9 cellular contexts compared by ENCODE assay signal in the genomic region with DNA sequence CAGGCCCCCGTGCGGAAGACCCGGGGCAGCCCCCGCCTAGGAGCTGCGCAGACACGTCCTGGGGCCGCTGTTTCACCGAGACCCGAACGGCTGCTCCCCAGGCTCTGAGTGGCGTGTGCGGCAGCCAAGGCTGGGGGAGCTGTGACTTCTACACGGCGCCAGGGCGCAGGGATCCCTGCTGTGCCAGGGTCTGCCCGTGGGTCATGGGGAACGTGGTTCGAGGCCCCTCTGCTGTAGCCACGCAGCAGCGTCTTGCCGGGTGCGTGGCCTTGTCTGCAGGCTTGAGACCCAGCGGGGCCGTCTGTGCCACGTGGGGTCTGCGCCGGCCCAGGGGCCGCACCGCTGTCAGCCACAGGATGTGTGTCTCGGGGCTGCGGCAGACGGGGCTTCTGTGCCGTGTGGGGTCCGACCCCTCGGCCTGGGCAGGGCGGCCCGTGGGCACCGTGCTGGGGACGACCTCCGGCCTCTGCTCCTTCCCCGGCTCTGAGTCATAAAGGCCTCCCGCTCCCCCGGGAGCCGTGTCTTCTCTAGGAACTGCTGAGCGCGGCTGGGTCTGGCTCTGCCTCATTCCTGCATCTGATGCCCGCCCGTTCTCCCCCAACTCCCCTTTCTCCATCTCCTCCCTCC. TPM values are rescaled to one million over a fixed set of nuclear protein-coding genes. Genes with fewer than 3 reads are reported as not detected.
DNase-seq lines count a peak whose midpoint lies in the region; ATAC-seq and TF ChIP-seq lines count a peak whose summit lies in the region.
"Had no signal": no experiment of that assay in that cellular context is flagged by ENCODE, and none has a peak within 500 bp of the region (broad histone marks: within the 10 kb centered on the region; RNA-seq: fewer than 3 reads in every experiment).

No MANE protein-coding gene starts in this region.

- H3K9me3 Mint-ChIP-seq in CD8-positive, alpha-beta T cell = no peaks in the 10 kb centered on the region
- H3K9me3 Mint-ChIP-seq in CD4-positive, alpha-beta memory T cell = no peaks in the 10 kb centered on the region

- CTCF ChIA-PET in CD8-positive, alpha-beta T cell (lab: Charles Lee) = no interaction called here
- CTCF ChIA-PET in CD4-positive, alpha-beta memory T cell (lab: Charles Lee; ENCODE audit: partially characterized antibody) = no interaction called here

- H3K4me3 ChIP-seq in CD8-positive, alpha-beta T cell (ENCODE audit: low read depth, low read length) = peak overlapping the region; percentile 40
- H3K4me3 ChIP-seq in esophagus muscularis mucosa (peak overlapping the region; percentile 10 to 35 (median 24)), neuronal stem cell (ENCODE audit: low read length in 2 of 2) (peak overlapping the region in 1 of 2 donors; percentile 10)
- no peak overlapping the region for H3K4me3 ChIP-seq in CD4-positive, alpha-beta memory T cell (ENCODE audit: low read length in 2 of 2)

- no peak overlapping the region for H2BK120ac ChIP-seq in neuronal stem cell (ENCODE audit: low read depth, low read length)

- H3K79me1 ChIP-seq in neuronal stem cell (ENCODE audit: low read depth, low read length) = peaks cover 9% of the 10 kb centered on the region

- no peaks in the 10 kb centered on the region for H3K36me3 ChIP-seq in CD8-positive, alpha-beta T cell (ENCODE audit: insufficient read depth, low read length)
- H3K36me3 ChIP-seq in esophagus muscularis mucosa (peaks cover 0 to 30% (median 15%) of the 10 kb centered on the region in 4 donors), neuronal stem cell (replicated peaks in 1 of 2; ENCODE audit: control insufficient read depth in 2 of 2, insufficient read depth in 2 of 2, low read length in 2 of 2) (peaks cover 13 to 34% of the 10 kb centered on the region in 2 donors)
- no peaks in the 10 kb centered on the region for H3K36me3 ChIP-seq in CD4-positive, alpha-beta memory T cell (ENCODE audit: insufficient read depth, low read length)
- H3K36me3 ChIP-seq: uterus had no signal

- peak overlapping the region; percentile 11 for H3K4me2 ChIP-seq in neuronal stem cell (ENCODE audit: insufficient read depth, low read length, poor library complexity, severe bottlenecking)

- H3K9ac ChIP-seq in neuronal stem cell (ENCODE audit: low read depth, low read length, poor library complexity) = peak overlapping the region; percentile 77

- no peak overlapping the region for H3K27ac Mint-ChIP-seq in CD8-positive, alpha-beta T cell
- H3K27ac Mint-ChIP-seq in CD4-positive, alpha-beta memory T cell = no peak overlapping the region

- peak overlapping the region; percentile 94 for H3K18ac ChIP-seq in neuronal stem cell (ENCODE audit: low read length)

- no peak overlapping the region for H4K91ac ChIP-seq in neuronal stem cell (ENCODE audit: low read depth, low read length, poor library complexity)

- no peaks in the 10 kb centered on the region for H3K27me3 Mint-ChIP-seq in CD8-positive, alpha-beta T cell (ENCODE audit: low read depth)
- H3K27me3 Mint-ChIP-seq in CD4-positive, alpha-beta memory T cell = no peaks in the 10 kb centered on the region

- no peak overlapping the region for H2AFZ ChIP-seq in neuronal stem cell (ENCODE audit: low read length)

- no peak for TF ChIP-seq EP300 in esophagus muscularis mucosa (IDR thresholded peaks at IDR 0.05)

- H2BK5ac ChIP-seq in neuronal stem cell (ENCODE audit: low read length) = peak overlapping the region; percentile 66

- peak overlapping the region; percentile 88 for H2AK5ac ChIP-seq in neuronal stem cell (ENCODE audit: low read depth, low read length)

- intact Hi-C loops in CD8-positive, alpha-beta T cell (cut with DNase I, micrococcal nuclease) = no loop called here
- intact Hi-C loops in esophagus muscularis mucosa (cut with DNase I) = no loop called here
- intact Hi-C loops in CD4-positive, alpha-beta memory T cell (cut with micrococcal nuclease) = no loop called here

- no peaks in the 10 kb centered on the region for H3K4me1 Mint-ChIP-seq in CD8-positive, alpha-beta T cell (ENCODE audit: low read depth)
- H3K4me1 Mint-ChIP-seq in CD4-positive, alpha-beta memory T cell = no peaks in the 10 kb centered on the region

- no peaks in the 10 kb centered on the region for H3K27me3 ChIP-seq in CD8-positive, alpha-beta T cell (ENCODE audit: insufficient read depth, low read length)
- H3K27me3 ChIP-seq in esophagus muscularis mucosa (peaks cover 0 to 46% (median 9%) of the 10 kb centered on the region in 4 donors), neuronal stem cell (ENCODE audit: control insufficient read depth in 3 of 3, insufficient read depth in 3 of 3, low read depth in 1 of 3, low read length in 3 of 3) (no peaks in the 10 kb centered on the region)
- no peaks in the 10 kb centered on the region for H3K27me3 ChIP-seq in CD4-positive, alpha-beta memory T cell (ENCODE audit: insufficient read depth, low read length)
- H3K27me3 ChIP-seq: uterus had no signal

- no peak for TF ChIP-seq POLR2A in esophagus muscularis mucosa (IDR thresholded peaks at IDR 0.05; ENCODE audit: low read depth)

- WGBS in esophagus muscularis mucosa = 42% methylated on average over 14 of the region's 48 CpGs
- no CpG with 5 or more reads among the region's 48 CpGs for WGBS in neuronal stem cell (ENCODE audit: extremely low coverage in 2 of 2, insufficient read length in 2 of 2, insufficient replicate concordance in 1 of 2), 2 donors

- peak overlapping the region; percentile 58 for H3K4me3 Mint-ChIP-seq in CD8-positive, alpha-beta T cell
- peak overlapping the region in 3 of 8 donors; percentile 8 to 57 (median 41) for H3K4me3 Mint-ChIP-seq in CD4-positive, alpha-beta memory T cell

- H3K23ac ChIP-seq in neuronal stem cell (ENCODE audit: low read depth, low read length, poor library complexity) = peak overlapping the region; percentile 95

- H2BK15ac ChIP-seq in neuronal stem cell (ENCODE audit: low read length) = peak overlapping the region; percentile 75

- no peak for TF ChIP-seq CTCF in CD8-positive, alpha-beta T cell (IDR thresholded peaks at IDR 0.05)
- no peak for TF ChIP-seq CTCF in esophagus muscularis mucosa (IDR thresholded peaks at IDR 0.05)

- H4K8ac ChIP-seq in neuronal stem cell (ENCODE audit: low read depth, low read length) = peak overlapping the region; percentile 96

- POLR2A ChIA-PET in CD8-positive, alpha-beta T cell (lab: Charles Lee) = no interaction called here
- POLR2A ChIA-PET in CD4-positive, alpha-beta memory T cell (lab: Charles Lee; ENCODE audit: partially characterized antibody) = no interaction called here

- no peak overlapping the region for H3K27ac ChIP-seq in CD8-positive, alpha-beta T cell (ENCODE audit: low read depth, low read length)
- no peak overlapping the region for H3K27ac ChIP-seq in esophagus muscularis mucosa (replicated peaks in 1 of 4)
- no peak overlapping the region for H3K27ac ChIP-seq in neuronal stem cell (replicated peaks; ENCODE audit: low read length)
- H3K27ac ChIP-seq in CD4-positive, alpha-beta memory T cell (ENCODE audit: low read depth, low read length) = no peak overlapping the region
- H3K27ac ChIP-seq: uterus had no signal

- no peaks in the 10 kb centered on the region for H3K9me3 ChIP-seq in CD8-positive, alpha-beta T cell (ENCODE audit: low read length)
- H3K9me3 ChIP-seq in esophagus muscularis mucosa (no peaks in the 10 kb centered on the region), neuronal stem cell (replicated peaks in 1 of 2; ENCODE audit: control insufficient read depth in 2 of 2, insufficient read depth in 1 of 2, low read depth in 1 of 2, low read length in 2 of 2) (peaks cover 0 to 3% of the 10 kb centered on the region in 2 donors)
- no peaks in the 10 kb centered on the region for H3K9me3 ChIP-seq in CD4-positive, alpha-beta memory T cell (ENCODE audit: control insufficient read depth in 1 of 2, low read length in 2 of 2)
- H3K9me3 ChIP-seq: uterus had no signal

- peaks cover 9% of the 10 kb centered on the region for H3K36me3 Mint-ChIP-seq in CD8-positive, alpha-beta T cell
- H3K36me3 Mint-ChIP-seq in CD4-positive, alpha-beta memory T cell = peaks cover 2 to 6% of the 10 kb centered on the region in 2 donors

- peak; percentile 81 for ATAC-seq in CD8-positive, alpha-beta T cell
- ATAC-seq in HG03025 (IDR thresholded peaks at IDR 0.05; ENCODE audit: low FRiP score, unreplicated experiment) = no peak

- peak overlapping the region; percentile 76 for H3K4ac ChIP-seq in neuronal stem cell (ENCODE audit: low read length)

- H3K4me1 ChIP-seq in CD8-positive, alpha-beta T cell (ENCODE audit: insufficient read depth, low read length) = peaks cover 12% of the 10 kb centered on the region
- H3K4me1 ChIP-seq in esophagus muscularis mucosa (peaks cover 8 to 16% (median 14%) of the 10 kb centered on the region in 4 donors), neuronal stem cell (ENCODE audit: control insufficient read depth in 2 of 2, insufficient read depth in 1 of 2, low read depth in 1 of 2, low read length in 2 of 2) (peaks cover 3 to 6% of the 10 kb centered on the region in 2 donors)
- peaks cover 12% of the 10 kb centered on the region for H3K4me1 ChIP-seq in CD4-positive, alpha-beta memory T cell (ENCODE audit: insufficient read depth, low read length)

- no peak overlapping the region for H2BK12ac ChIP-seq in neuronal stem cell (ENCODE audit: low read length)

- peak overlapping the region; percentile 89 for H3K14ac ChIP-seq in neuronal stem cell (ENCODE audit: low read length)

- peak in 1 of 7 experiments; percentile 37 for DNase-seq in CD8-positive, alpha-beta T cell
- DNase-seq in NCI-H2171 (lab: John Stamatoyannopoulos, UW) (peak; percentile 14), esophagus muscularis mucosa (ENCODE audit: extremely low spot score) (no peak), neuronal stem cell (ENCODE audit: low spot score) (no peak), UCSD-AML1 (lab: John Stamatoyannopoulos, UW; ENCODE audit: unreplicated experiment) (no peak), putamen (ENCODE audit: low spot score) (no peak)
- no peak for DNase-seq in CD4-positive, alpha-beta memory T cell
- DNase-seq: uterus had no signal

RNA-seq across cellular contexts. Expression of a gene that starts 12.7 kb away (rescaled TPM):
- total RNA-seq in CD8-positive, alpha-beta T cell = 10 to 100 TPM; 62.2 to 62.5 TPM
- 10 to 100 TPM; 31.6 to 61.4 (median 55.5) TPM for total RNA-seq in esophagus muscularis mucosa
- polyA plus RNA-seq in neuronal stem cell (2013, experiment 1 of 2) = 42.2 TPM
- 42.0 TPM for polyA plus RNA-seq in neuronal stem cell (2013, experiment 2 of 2)
- total RNA-seq in CD4-positive, alpha-beta memory T cell = 10 to 100 TPM; 77.1 to 79.3 TPM
- 10 to 100 TPM; 34.8 to 49.4 TPM for polyA plus RNA-seq in CD4-positive, alpha-beta memory T cell

RNA-seq across cellular contexts. Expression of a gene that starts 50.1 kb away (rescaled TPM):
- 10 to 100 TPM; 18.3 to 19.3 TPM for total RNA-seq in CD8-positive, alpha-beta T cell
- total RNA-seq in esophagus muscularis mucosa = 1 to 10 TPM; 2.1 to 8.9 (median 2.4) TPM
- 32.6 TPM for polyA plus RNA-seq in neuronal stem cell (2013, experiment 1 of 2)
- 33.7 TPM for polyA plus RNA-seq in neuronal stem cell (2013, experiment 2 of 2)
- total RNA-seq in CD4-positive, alpha-beta memory T cell = 10 to 100 TPM; 28.3 to 28.7 TPM
- 1 to 10 TPM; 3.1 to 8.4 TPM for polyA plus RNA-seq in CD4-positive, alpha-beta memory T cell

RNA-seq across cellular contexts. Expression of a gene that starts 55.4 kb away (rescaled TPM):
- 10 to 100 TPM; 17.6 to 19.5 TPM for total RNA-seq in CD8-positive, alpha-beta T cell
- total RNA-seq in esophagus muscularis mucosa = 1 to 10 TPM; 4.0 to 8.3 (median 5.4) TPM
- 57.0 TPM for polyA plus RNA-seq in neuronal stem cell (2013, experiment 1 of 2)
- 53.8 TPM for polyA plus RNA-seq in neuronal stem cell (2013, experiment 2 of 2)
- 10 to 100 TPM; 42.3 to 45.2 TPM for total RNA-seq in CD4-positive, alpha-beta memory T cell
- 1 to 10 TPM; 8.0 to 8.4 TPM for polyA plus RNA-seq in CD4-positive, alpha-beta memory T cell

Comparison
In these comparisons a context has a peak if more than half of its experiments do, and no peak if none do; other contexts are left out.
1. H3K4me3 ChIP-seq: peak in CD8-positive, alpha-beta T cell (single experiment) and esophagus muscularis mucosa (4 of 4); none in CD4-positive, alpha-beta memory T cell (0 of 2).